In genomic region chr10:35852721-35853120, GRCh38 we compare ENCODE assay signal across 19 cellular contexts.
A peak's percentile ranks its signal among the peaks of the same experiment; 100 is the strongest.
DNase-seq lines count a peak whose midpoint lies in the region; ATAC-seq, FAIRE-seq and TF ChIP-seq lines count a peak whose summit lies in the region.
"Had no signal": no experiment of that assay in that cellular context is flagged by ENCODE, and none has a peak within 500 bp of the region (broad histone marks: within the 10 kb centered on the region; RNA-seq: fewer than 3 reads in every experiment).

No MANE protein-coding gene starts in this region.

- CTCF ChIA-PET in endothelial cell of umbilical vein (lab: Charles Lee) = interaction anchor here (0.6 to 0.7 kb wide), 3 partner anchors 217 to 764 kb away, joined by 3 read pairs; no protein-coding TSS in a partner anchor

- intact Hi-C loops in right cardiac atrium (cut with DNase I) = no loop called here
- intact Hi-C loops in left ventricle myocardium superior (cut with micrococcal nuclease) = no loop called here
- intact Hi-C loops in endothelial cell of umbilical vein (cut with micrococcal nuclease) = no loop called here

- 40% methylated on average over 2 of the region's 2 CpGs for WGBS in right cardiac atrium

- TF ChIP-seq POLR2A in endothelial cell of umbilical vein (IDR thresholded peaks at IDR 0.05; ENCODE audit: low read depth, low read length) = no peak

- H3K4me1 ChIP-seq in right cardiac atrium (ENCODE audit: control insufficient read depth, insufficient read depth, low read length) (peaks cover 3% of the 10 kb centered on the region), endothelial cell of umbilical vein (ENCODE audit: control insufficient read depth, extremely low read depth, insufficient read depth, low read length) (peaks cover 7% of the 10 kb centered on the region), neural progenitor cell (peaks cover 19% of the 10 kb centered on the region)
- H3K4me1 ChIP-seq: HAP-1 had no signal

- H3K27me3 ChIP-seq in right cardiac atrium (ENCODE audit: control insufficient read depth, insufficient read depth) = no peaks in the 10 kb centered on the region
- no peaks in the 10 kb centered on the region for H3K27me3 ChIP-seq in endothelial cell of umbilical vein (ENCODE audit: control insufficient read depth in 2 of 2, insufficient read depth in 2 of 2, low read length in 2 of 2)
- H3K27me3 ChIP-seq in neural progenitor cell = no peaks in the 10 kb centered on the region

- BruUV-seq in endothelial cell of umbilical vein (replicated peaks; lab: Mats Ljungman, UMichigan) = no TSS peak

- H2AFZ ChIP-seq in endothelial cell of umbilical vein (ENCODE audit: low read depth, low read length) (no peak overlapping the region), neural progenitor cell (replicated peaks) (no peak overlapping the region)

- H3F3A ChIP-seq in neural progenitor cell (ENCODE audit: low read depth) = peaks cover 6% of the 10 kb centered on the region

- H4K20me1 ChIP-seq in endothelial cell of umbilical vein (replicated peaks; ENCODE audit: control insufficient read depth, extremely low read depth, insufficient read depth, low read length) = no peaks in the 10 kb centered on the region
- no peaks in the 10 kb centered on the region for H4K20me1 ChIP-seq in neural progenitor cell (ENCODE audit: low read depth)

- H3K9ac ChIP-seq in endothelial cell of umbilical vein (replicated peaks; ENCODE audit: extremely low read depth, insufficient read depth, low read length) (no peak overlapping the region), neural progenitor cell (no peak overlapping the region)

- ATAC-seq in right cardiac atrium (peak; percentile 92 to 98), left ventricle myocardium superior (no peak)

- no peak overlapping the region for H3K4me3 ChIP-seq in right cardiac atrium (ENCODE audit: low read length)
- H3K4me3 ChIP-seq in endothelial cell of umbilical vein (replicated peaks in 1 of 3; ENCODE audit: insufficient read depth in 1 of 3, low read depth in 1 of 3, low read length in 3 of 3) = no peak overlapping the region
- no peak overlapping the region for H3K4me3 ChIP-seq in neural progenitor cell
- H3K4me3 ChIP-seq: HAP-1 had no signal

- no peak overlapping the region for H3K27ac Mint-ChIP-seq in neural progenitor cell
- H3K27ac Mint-ChIP-seq: CD4-positive, alpha-beta memory T cell; HFFc6 had no signal

- no peak for TF ChIP-seq CTCF in endothelial cell of umbilical vein (IDR thresholded peaks at IDR 0.05; ENCODE audit: extremely low read depth in 1 of 2, insufficient read depth in 1 of 2, low read depth in 1 of 2, low read length in 2 of 2)
- no peak for TF ChIP-seq CTCF in neural progenitor cell (IDR thresholded peaks at IDR 0.05)

- H3K4me2 ChIP-seq in endothelial cell of umbilical vein (ENCODE audit: insufficient read depth, low read length) (no peak overlapping the region), neural progenitor cell (no peak overlapping the region)

- no peaks in the 10 kb centered on the region for H3K9me3 ChIP-seq in right cardiac atrium (ENCODE audit: control insufficient read depth, low read length)
- H3K9me3 ChIP-seq in endothelial cell of umbilical vein (replicated peaks; ENCODE audit: control insufficient read depth, insufficient read depth, low read length) = no peaks in the 10 kb centered on the region
- no peaks in the 10 kb centered on the region for H3K9me3 ChIP-seq in neural progenitor cell (ENCODE audit: low read depth)
- H3K9me3 ChIP-seq: HAP-1 had no signal

- no peaks in the 10 kb centered on the region for H3K36me3 Mint-ChIP-seq in neural progenitor cell
- H3K36me3 Mint-ChIP-seq: CD4-positive, alpha-beta memory T cell had no signal

- H3K79me2 ChIP-seq in endothelial cell of umbilical vein (ENCODE audit: control insufficient read depth, insufficient read depth, low read length) (no peaks in the 10 kb centered on the region), neural progenitor cell (ENCODE audit: low read depth) (no peaks in the 10 kb centered on the region)

- H3K4me3 Mint-ChIP-seq in neural progenitor cell = no peak overlapping the region
- H3K4me3 Mint-ChIP-seq: CD4-positive, alpha-beta memory T cell; HFFc6 had no signal

- H3K9me1 ChIP-seq in endothelial cell of umbilical vein (replicated peaks; ENCODE audit: control insufficient read depth, extremely low read depth, insufficient read depth, low read length) = no peaks in the 10 kb centered on the region

- H3K36me3 ChIP-seq in endothelial cell of umbilical vein (ENCODE audit: control insufficient read depth in 2 of 2, extremely low read depth in 1 of 2, insufficient read depth in 2 of 2, low read length in 2 of 2) (no peaks in the 10 kb centered on the region), neural progenitor cell (no peaks in the 10 kb centered on the region)
- H3K36me3 ChIP-seq: HAP-1 had no signal

- no peaks in the 10 kb centered on the region for H3K27me3 Mint-ChIP-seq in neural progenitor cell (ENCODE audit: insufficient read depth, low read depth)

- dilution Hi-C loops in endothelial cell of umbilical vein (cut with MboI; ENCODE audit: extremely low pct_ligation_motif_present, low sequenced_read_pairs) = no loop called here

- DNase-seq in right cardiac atrium = peak in 2 of 3 donors; percentile 63 to 76
- DNase-seq in left ventricle myocardium superior = no peak
- DNase-seq in endothelial cell of umbilical vein (ENCODE audit: low read depth, low spot score) = peak; percentile 78
- DNase-seq in lung microvascular endothelial cell (ENCODE audit: low read depth in 2 of 2) = peak; percentile 5 to 30
- no peak for DNase-seq in neural progenitor cell (ENCODE audit: low spot score)
- DNase-seq in midbrain (lab: John Stamatoyannopoulos, UW) = no peak
- DNase-seq: C1 segment of cervical spinal cord; Calu3; CD4-positive, alpha-beta memory T cell; COR-L47; DMS53; DMS79 treated with DMSO at 0.1 percent for 48 hours; GF-D8; GOT3; HFFc6 had no signal

- POLR2A ChIA-PET in endothelial cell of umbilical vein (lab: Charles Lee) = no interaction called here

- H3K27ac ChIP-seq in right cardiac atrium (ENCODE audit: low read length) = no peak overlapping the region
- no peak overlapping the region for H3K27ac ChIP-seq in endothelial cell of umbilical vein (ENCODE audit: insufficient read depth, low read depth, low read length)
- no peak overlapping the region for H3K27ac ChIP-seq in neural progenitor cell

- H3K9me3 Mint-ChIP-seq in neural progenitor cell = peaks cover 2% of the 10 kb centered on the region
- H3K9me3 Mint-ChIP-seq: HFFc6 had no signal

- FAIRE-seq in endothelial cell of umbilical vein (lab: Jason Lieb, UNC) = peak; percentile 12
- FAIRE-seq: GM12891, GM18507, H54 had no signal

- H3K4me1 Mint-ChIP-seq in neural progenitor cell = peaks cover 24% of the 10 kb centered on the region
- H3K4me1 Mint-ChIP-seq: CD4-positive, alpha-beta memory T cell had no signal

TF ChIP-seq in endothelial cell of umbilical vein, 7 proteins besides CTCF, POLR2A, EP300 and RAD21:
- no peak for TF ChIP-seq MYC (IDR thresholded peaks at IDR 0.05; ENCODE audit: low read depth, low read length)
- no peak for TF ChIP-seq EZH2 (IDR thresholded peaks at IDR 0.05; ENCODE audit: borderline replicate concordance, low read depth, low read length, severe bottlenecking)
- no peak for TF ChIP-seq FOS (IDR thresholded peaks at IDR 0.05; ENCODE audit: borderline replicate concordance, insufficient read depth, low read length)
- TF ChIP-seq MAX (IDR thresholded peaks at IDR 0.05; ENCODE audit: insufficient read depth, insufficient read length) = no peak
- TF ChIP-seq JUN (IDR thresholded peaks at IDR 0.05; ENCODE audit: borderline replicate concordance, insufficient read depth, insufficient read length, low read depth) = no peak
- no peak for TF ChIP-seq GATA2 (IDR thresholded peaks at IDR 0.05; ENCODE audit: insufficient read depth, insufficient read length, low read depth, low read length)
- no peak for TF ChIP-seq POLR2AphosphoS5 (IDR thresholded peaks at IDR 0.05; ENCODE audit: insufficient read depth, low read depth, low read length)

Comparison
In these comparisons a context has a peak if more than half of its experiments do, and no peak if none do; other contexts are left out.
1. DNase-seq: peak in right cardiac atrium (2 of 3), endothelial cell of umbilical vein (single experiment) and lung microvascular endothelial cell (2 of 2); none in left ventricle myocardium superior (single experiment), neural progenitor cell (single experiment) and midbrain (single experiment).